Comparison of ENCODE assay signal across 8 cellular contexts in genomic region chr17:72556944-72557826, GRCh38.
DNase-seq lines count a peak whose midpoint lies in the region; ATAC-seq, FAIRE-seq and TF ChIP-seq lines count a peak whose summit lies in the region.

No MANE protein-coding gene starts in this region.

- no peak overlapping the region for H3K4me2 ChIP-seq in Karpas-422 (ENCODE audit: low read depth, low read length, poor library complexity, severe bottlenecking)

- no peak overlapping the region for H3K9ac ChIP-seq in Karpas-422 (ENCODE audit: low read length)

- peak; percentile 84 for DNase-seq in BE2C
- peak; percentile 89 for DNase-seq in Karpas-422
- peak; percentile 20 to 84 (median 74) for DNase-seq in Peyer's patch
- peak; percentile 75 to 77 for DNase-seq in activated T-cell treated with anti-CD3 and anti-CD28 coated beads, Interleukin-2, amount 50 U/mL, for 48 hours
- DNase-seq in fibroblast of mammary gland (ENCODE audit: low read depth) = peak; percentile 56
- DNase-seq in occipital lobe (lab: John Stamatoyannopoulos, UW) = peak; percentile 31
- peak; percentile 95 for DNase-seq in urothelium cell line (ENCODE audit: low spot score)

- no peaks in the 10 kb centered on the region for H4K20me1 ChIP-seq in Karpas-422 (ENCODE audit: insufficient read depth, low read depth, low read length)

- TF ChIP-seq CTCF in BE2C (IDR thresholded peaks at IDR 0.05; ENCODE audit: low read depth, low read length) (peak; percentile 91), Peyer's patch (IDR thresholded peaks at IDR 0.05) (peak; percentile 43 to 79 (median 72)), fibroblast of mammary gland (conservative IDR thresholded peaks at IDR 0.05; ENCODE audit: control insufficient read depth, insufficient read depth, low read depth, low read length) (peak; percentile 85)

- H3K36me3 ChIP-seq in BE2C = no peaks in the 10 kb centered on the region
- H3K36me3 ChIP-seq in Karpas-422 (ENCODE audit: insufficient read depth, low read length) = no peaks in the 10 kb centered on the region
- H3K36me3 ChIP-seq in Peyer's patch = no peaks in the 10 kb centered on the region

- H3K27ac ChIP-seq in Karpas-422 (ENCODE audit: low read length) = no peak overlapping the region
- H3K27ac ChIP-seq in Peyer's patch = no peak overlapping the region

- H3K79me2 ChIP-seq in Karpas-422 (ENCODE audit: low read length) = no peaks in the 10 kb centered on the region

- H3K27me3 ChIP-seq in BE2C (no peaks in the 10 kb centered on the region), Karpas-422 (ENCODE audit: low read length) (no peaks in the 10 kb centered on the region), Peyer's patch (no peaks in the 10 kb centered on the region)

- H3K4me1 ChIP-seq in BE2C (no peaks in the 10 kb centered on the region), Karpas-422 (ENCODE audit: low read length) (no peaks in the 10 kb centered on the region), Peyer's patch (peaks cover 0 to 12% (median 0%) of the 10 kb centered on the region in 4 donors)

- H2AFZ ChIP-seq in Karpas-422 (ENCODE audit: low read length) = no peak overlapping the region

- no peaks in the 10 kb centered on the region for H3K9me2 ChIP-seq in Karpas-422 (replicated peaks; ENCODE audit: insufficient read depth, low read length)

- H3K9me3 ChIP-seq in BE2C (no peaks in the 10 kb centered on the region), Karpas-422 (ENCODE audit: low read length) (no peaks in the 10 kb centered on the region), Peyer's patch (no peaks in the 10 kb centered on the region)

- TF ChIP-seq POLR2A in Peyer's patch (IDR thresholded peaks at IDR 0.05) = peak in 1 of 2 donors; percentile 16

- FAIRE-seq in urothelium cell line (lab: Jason Lieb, UNC) = peak; percentile 100

- peak; percentile 63 for ATAC-seq in GM19455 (IDR thresholded peaks at IDR 0.05; ENCODE audit: unreplicated experiment)

- H3K4me3 ChIP-seq in BE2C (ENCODE audit: low read depth, low read length) (no peak overlapping the region), Karpas-422 (ENCODE audit: low read length) (no peak overlapping the region), Peyer's patch (no peak overlapping the region), fibroblast of mammary gland (ENCODE audit: control insufficient read depth, low read depth, low read length) (no peak overlapping the region)

Comparison
In these comparisons a context has a peak if more than half of its experiments do, and no peak if none do; other contexts are left out.
1. DNase-seq: peak in every context shown above with its lines; median percentile 95 in urothelium cell line; 89 in Karpas-422; 84 in BE2C; 76 in activated T-cell treated with anti-CD3 and anti-CD28 coated beads, Interleukin-2, amount 50 U/mL, for 48 hours; 74 in Peyer's patch; 56 in fibroblast of mammary gland; 31 in occipital lobe.